In the genomic region with DNA sequence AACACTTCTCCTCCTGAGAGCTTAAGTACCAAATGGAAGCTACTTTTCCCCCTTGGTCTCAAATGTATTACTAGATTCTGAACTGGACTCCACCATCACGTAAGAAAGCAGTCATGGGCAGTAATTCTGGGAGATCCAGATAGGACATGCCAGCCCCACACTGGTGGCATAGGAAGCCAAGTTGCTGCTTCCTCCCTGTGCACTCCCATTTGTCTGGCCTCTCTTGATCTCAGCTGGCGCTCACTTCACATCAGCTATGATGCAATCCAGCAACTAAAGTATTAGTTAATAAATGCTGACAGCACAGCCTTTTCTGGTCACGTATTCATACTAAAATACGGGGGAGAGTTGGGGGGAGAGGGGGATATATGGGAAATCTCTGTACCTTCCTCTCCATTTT, we compare ENCODE assay signal across 12 cellular contexts. TPM values are rescaled to one million over a fixed set of nuclear protein-coding genes. Genes with fewer than 3 reads are reported as not detected.
DNase-seq lines count a peak whose midpoint lies in the region; TF ChIP-seq lines count a peak whose summit lies in the region.
"Had no signal": no experiment of that assay in that cellular context is flagged by ENCODE, and none has a peak within 500 bp of the region (broad histone marks: within the 10 kb centered on the region; RNA-seq: fewer than 3 reads in every experiment).

No MANE protein-coding gene starts in this region.

- peak overlapping the region; percentile 38 for H3K4me3 ChIP-seq in coronary artery
- no peak overlapping the region for H3K4me3 ChIP-seq in mesenchymal stem cell (ENCODE audit: insufficient read depth in 1 of 2, low read depth in 1 of 2, low read length in 2 of 2)
- H3K4me3 ChIP-seq in tibial artery = no peak overlapping the region

- H3K4me1 ChIP-seq in mesenchymal stem cell (ENCODE audit: control insufficient read depth, insufficient read depth, low read depth, low read length) (peaks cover 21% of the 10 kb centered on the region), tibial artery (peaks cover 3 to 51% (median 42%) of the 10 kb centered on the region in 4 donors)

- H3K36me3 ChIP-seq in mesenchymal stem cell (ENCODE audit: control insufficient read depth in 1 of 2, insufficient read depth in 2 of 2, low read depth in 1 of 2, low read length in 2 of 2) = peaks cover 0 to under 1% of the 10 kb centered on the region in 2 experiments
- no peaks in the 10 kb centered on the region for H3K36me3 ChIP-seq in tibial artery

- no peak for TF ChIP-seq CTCF in coronary artery (IDR thresholded peaks at IDR 0.05)
- no peak for TF ChIP-seq CTCF in tibial artery (IDR thresholded peaks at IDR 0.05)

- intact Hi-C loops in activated naive CD4-positive, alpha-beta T cell treated with anti-CD3 and anti-CD28 coated beads for 36 hours (cut with micrococcal nuclease) = no loop called here
- intact Hi-C loops in tibial artery (cut with DNase I; ENCODE audit: low total_unique reads) = loop anchor here (10.0 kb wide), 1 partner anchor 499 kb away; no protein-coding TSS in a partner anchor

- peak overlapping the region; percentile 65 to 79 for H3K18ac ChIP-seq in mesenchymal stem cell (ENCODE audit: low read depth in 1 of 2, low read length in 2 of 2)

- H3K27me3 ChIP-seq in mesenchymal stem cell (ENCODE audit: control insufficient read depth in 1 of 2, insufficient read depth in 1 of 2, low read length in 2 of 2) (no peaks in the 10 kb centered on the region), tibial artery (no peaks in the 10 kb centered on the region)

- H3K9me3 ChIP-seq in mesenchymal stem cell (ENCODE audit: control insufficient read depth, low read length) (no peaks in the 10 kb centered on the region), tibial artery (no peaks in the 10 kb centered on the region)

- H3K4me3 Mint-ChIP-seq in activated naive CD4-positive, alpha-beta T cell treated with anti-CD3 and anti-CD28 coated beads, Interleukin-2, amount 10 ng/mL, durations not matched to agents 7 days and 5 days = no peak overlapping the region
- H3K4me3 Mint-ChIP-seq in activated naive CD4-positive, alpha-beta T cell treated with anti-CD3 and anti-CD28 coated beads for 36 hours = no peak overlapping the region

- H2BK5ac ChIP-seq in mesenchymal stem cell (ENCODE audit: low read depth, low read length, poor library complexity, severe bottlenecking) = no peak overlapping the region

- WGBS in mesenchymal stem cell = 73% methylated on average over 1 of the region's 4 CpGs

- H3K9me3 Mint-ChIP-seq in activated naive CD4-positive, alpha-beta T cell treated with anti-CD3 and anti-CD28 coated beads, Interleukin-2, amount 10 ng/mL, durations not matched to agents 7 days and 5 days = no peaks in the 10 kb centered on the region
- no peaks in the 10 kb centered on the region for H3K9me3 Mint-ChIP-seq in activated naive CD4-positive, alpha-beta T cell treated with anti-CD3 and anti-CD28 coated beads for 36 hours

- peak overlapping the region; percentile 21 for H2BK120ac ChIP-seq in mesenchymal stem cell (ENCODE audit: low read depth, low read length)

- peaks cover 68% of the 10 kb centered on the region for H3K4me1 Mint-ChIP-seq in activated naive CD4-positive, alpha-beta T cell treated with anti-CD3 and anti-CD28 coated beads, Interleukin-2, amount 10 ng/mL, durations not matched to agents 7 days and 5 days
- H3K4me1 Mint-ChIP-seq in activated naive CD4-positive, alpha-beta T cell treated with anti-CD3 and anti-CD28 coated beads for 36 hours (ENCODE audit: low read depth) = peaks cover 30% of the 10 kb centered on the region

- peaks cover 5% of the 10 kb centered on the region for H3K79me1 ChIP-seq in mesenchymal stem cell (replicated peaks; ENCODE audit: low read length, poor library complexity, severe bottlenecking)

- peak overlapping the region; percentile 71 for H4K91ac ChIP-seq in mesenchymal stem cell (ENCODE audit: low read length)

- peaks cover 3% of the 10 kb centered on the region for H3K36me3 Mint-ChIP-seq in activated naive CD4-positive, alpha-beta T cell treated with anti-CD3 and anti-CD28 coated beads, Interleukin-2, amount 10 ng/mL, durations not matched to agents 7 days and 5 days
- H3K36me3 Mint-ChIP-seq in activated naive CD4-positive, alpha-beta T cell treated with anti-CD3 and anti-CD28 coated beads for 36 hours (ENCODE audit: low read depth) = no peaks in the 10 kb centered on the region

- H3K27ac ChIP-seq in coronary artery (peak overlapping the region; percentile 46 to 76), mesenchymal stem cell (ENCODE audit: low read length, poor library complexity, severe bottlenecking) (no peak overlapping the region), tibial artery (peak overlapping the region; percentile 34 to 51)
- H3K27ac ChIP-seq: HL-60 had no signal

- peak overlapping the region; percentile 1 for H3K27ac Mint-ChIP-seq in activated naive CD4-positive, alpha-beta T cell treated with anti-CD3 and anti-CD28 coated beads, Interleukin-2, amount 10 ng/mL, durations not matched to agents 7 days and 5 days
- H3K27ac Mint-ChIP-seq in activated naive CD4-positive, alpha-beta T cell treated with anti-CD3 and anti-CD28 coated beads for 36 hours = no peak overlapping the region

- peak overlapping the region; percentile 10 for H3K9ac ChIP-seq in mesenchymal stem cell (ENCODE audit: low read length)

- peaks cover 33% of the 10 kb centered on the region for H3K27me3 Mint-ChIP-seq in activated naive CD4-positive, alpha-beta T cell treated with anti-CD3 and anti-CD28 coated beads, Interleukin-2, amount 10 ng/mL, durations not matched to agents 7 days and 5 days
- H3K27me3 Mint-ChIP-seq in activated naive CD4-positive, alpha-beta T cell treated with anti-CD3 and anti-CD28 coated beads for 36 hours (ENCODE audit: low read depth) = peaks cover 19% of the 10 kb centered on the region

- H3K14ac ChIP-seq in mesenchymal stem cell (ENCODE audit: low read length in 2 of 2) = no peak overlapping the region

- CTCF ChIA-PET in activated naive CD4-positive, alpha-beta T cell treated with anti-CD3 and anti-CD28 coated beads, Interleukin-2, amount 10 ng/mL, durations not matched to agents 7 days and 5 days (lab: Charles Lee) = interaction anchor here (0.6 to 14.7 kb wide), 11 partner anchors 10 to 613 kb away, joined by 3 to 443 read pairs (median 4); no protein-coding TSS in a partner anchor
- CTCF ChIA-PET in activated naive CD4-positive, alpha-beta T cell treated with anti-CD3 and anti-CD28 coated beads for 36 hours (lab: Charles Lee) = interaction anchor here (0.6 to 9.7 kb wide), 7 partner anchors 17 to 684 kb away, joined by 3 to 331 read pairs (median 7); no protein-coding TSS in a partner anchor

- H2BK12ac ChIP-seq in mesenchymal stem cell (ENCODE audit: low read length in 2 of 2) = peak overlapping the region in 1 of 2 experiments; percentile 50

- no peak overlapping the region for H2AK5ac ChIP-seq in mesenchymal stem cell (ENCODE audit: low read length, severe bottlenecking)

- H4K8ac ChIP-seq in mesenchymal stem cell (ENCODE audit: low read length) = peak overlapping the region; percentile 2

- no peak overlapping the region for H3K4me2 ChIP-seq in mesenchymal stem cell (ENCODE audit: low read length, poor library complexity, severe bottlenecking)

- peak overlapping the region in 1 of 2 experiments; percentile 71 for H3K4ac ChIP-seq in mesenchymal stem cell (ENCODE audit: low read depth in 1 of 2, low read length in 2 of 2)

- DNase-seq in activated naive CD4-positive, alpha-beta T cell treated with anti-CD3 and anti-CD28 coated beads, Interleukin-2, amount 10 ng/mL, durations not matched to agents 7 days and 5 days = no peak
- DNase-seq in activated naive CD4-positive, alpha-beta T cell treated with anti-CD3 and anti-CD28 coated beads for 36 hours = no peak
- DNase-seq in coronary artery (ENCODE audit: low spot score) (no peak), mesenchymal stem cell (no peak), tibial artery (peak in 1 of 2 donors; percentile 33), iPS-NIHi11 (ENCODE audit: low spot score) (no peak), NCI-H82 treated with DMSO at 0.1 percent for 48 hours (lab: John Stamatoyannopoulos, UW; ENCODE audit: unreplicated experiment) (no peak)
- no peak for DNase-seq in activated T-cell treated with anti-CD3 and anti-CD28 coated beads, Interleukin-2, amount 50 U/mL, for 48 hours
- DNase-seq: activated CD4-positive, CD25-positive, alpha-beta regulatory T cell; activated gamma-delta T cell; NCI-H1417 had no signal

- no peak overlapping the region for H2AFZ ChIP-seq in mesenchymal stem cell (ENCODE audit: low read depth, low read length)

- no peak overlapping the region for H2BK15ac ChIP-seq in mesenchymal stem cell (ENCODE audit: low read depth, poor library complexity, severe bottlenecking)

- no peak overlapping the region for H3K23ac ChIP-seq in mesenchymal stem cell (ENCODE audit: low read length in 2 of 2)

RNA-seq across cellular contexts. Expression of gene IL6, which starts 3.4 kb away (rescaled TPM):
- total RNA-seq in activated naive CD4-positive, alpha-beta T cell treated with anti-CD3 and anti-CD28 coated beads for 36 hours = 1 to 10 TPM; 3.8 to 4.0 TPM
- polyA plus RNA-seq in mesenchymal stem cell (2013, experiment 1 of 2) = 123 TPM
- 124 TPM for polyA plus RNA-seq in mesenchymal stem cell (2013, experiment 2 of 2)
